Comparison of ENCODE assay signal across 15 cellular contexts in genomic region chr16:19014456-19014855, GRCh38. TPM values are rescaled to one million over a fixed set of nuclear protein-coding genes. Genes with fewer than 3 reads are reported as not detected.
DNase-seq lines count a peak whose midpoint lies in the region; ATAC-seq and TF ChIP-seq lines count a peak whose summit lies in the region.
"Had no signal": no experiment of that assay in that cellular context is flagged by ENCODE, and none has a peak within 500 bp of the region (broad histone marks: within the 10 kb centered on the region; RNA-seq: fewer than 3 reads in every experiment).

No MANE protein-coding gene starts in this region.

- no peaks in the 10 kb centered on the region for H3K4me1 ChIP-seq in left ventricle myocardium inferior
- H3K4me1 ChIP-seq in psoas muscle, result no peaks in the 10 kb centered on the region

- H3K27ac Mint-ChIP-seq in nephron progenitor cell, result peak overlapping the region; percentile 39
- H3K27ac Mint-ChIP-seq: activated T-cell treated with anti-CD3 and anti-CD28 coated beads, Interleukin-2, amount 50 U/mL, for 24 hours had no signal

- H3K27me3 Mint-ChIP-seq in nephron progenitor cell (ENCODE audit: low read depth, poor library complexity), result peaks cover 6% of the 10 kb centered on the region
- H3K27me3 Mint-ChIP-seq: activated T-cell treated with anti-CD3 and anti-CD28 coated beads, Interleukin-2, amount 50 U/mL, for 24 hours had no signal

- H3K4me3 ChIP-seq in H7 (ENCODE audit: insufficient read depth, low read depth, low read length) (no peak overlapping the region), left ventricle myocardium inferior (no peak overlapping the region), psoas muscle (no peak overlapping the region)

- H3K4me3 Mint-ChIP-seq in nephron progenitor cell, result no peak overlapping the region
- H3K4me3 Mint-ChIP-seq: activated T-cell treated with anti-CD3 and anti-CD28 coated beads, Interleukin-2, amount 50 U/mL, for 24 hours had no signal

- ATAC-seq in HG03159 (IDR thresholded peaks at IDR 0.05; ENCODE audit: unreplicated experiment) (no peak), psoas muscle (no peak)
- ATAC-seq: stimulated activated naive CD8-positive, alpha-beta T cell treated with anti-CD3 and anti-CD28 coated beads, Interleukin-15, Interleukin-2, amounts not matched to agents 100 U/mL and 50 U/mL, for 24 hours had no signal

- intact Hi-C loops in left ventricle myocardium inferior (cut with micrococcal nuclease) (no loop called here), psoas muscle (cut with DNase I) (no loop called here)

- WGBS in psoas muscle, 3 donors, result 50 to 59% (median 55%) methylated on average over 7 of the region's 7 CpGs

- peak overlapping the region; percentile 16 for H3K27ac ChIP-seq in caudate nucleus (ENCODE audit: low read depth, low read length)
- no peak overlapping the region for H3K27ac ChIP-seq in left ventricle myocardium inferior (replicated peaks)
- no peak overlapping the region for H3K27ac ChIP-seq in psoas muscle

- peaks cover 12% of the 10 kb centered on the region for H3K36me3 Mint-ChIP-seq in nephron progenitor cell (ENCODE audit: low read depth)

- no peaks in the 10 kb centered on the region for H3K36me3 ChIP-seq in H7 (replicated peaks; ENCODE audit: control insufficient read depth, insufficient read depth, low read length)
- H3K36me3 ChIP-seq in left ventricle myocardium inferior, result peaks cover 9% of the 10 kb centered on the region
- peaks cover 0 to 5% of the 10 kb centered on the region in 2 donors for H3K36me3 ChIP-seq in psoas muscle (ENCODE audit: insufficient read depth in 1 of 2, low read depth in 1 of 2)

- peaks cover 11% of the 10 kb centered on the region for H3K9me3 Mint-ChIP-seq in nephron progenitor cell
- H3K9me3 Mint-ChIP-seq: activated T-cell treated with anti-CD3 and anti-CD28 coated beads, Interleukin-2, amount 50 U/mL, for 24 hours had no signal

- DNase-seq in H7 (peak; percentile 44), NOMO-1 treated with DMSO at 0.1 percent for 48 hours (lab: John Stamatoyannopoulos, UW; ENCODE audit: unreplicated experiment) (peak; percentile 43), caudate nucleus (lab: John Stamatoyannopoulos, UW) (peak in 5 of 61 donors; percentile 3 to 14 (median 6)), nephron progenitor cell (no peak), left ventricle myocardium inferior (no peak), psoas muscle (no peak)
- DNase-seq in stimulated activated CD8-positive, alpha-beta memory T cell treated with anti-CD3 and anti-CD28 coated beads, Interleukin-4, amount 100 ng/mL, for 48 hours, result no peak
- DNase-seq: activated CD4-positive, alpha-beta T cell treated with anti-CD3 and anti-CD28 coated beads for 1 hour; activated T-cell treated with anti-CD3 and anti-CD28 coated beads, Interleukin-2, amount 50 U/mL, for 24 hours; foreskin melanocyte; NCI-H748 treated with DMSO at 0.1 percent for 48 hours; retina; stimulated activated CD4-positive, alpha-beta T cell treated with anti-CD3 and anti-CD28 coated beads, Interleukin-4, amount 100 ng/mL, for 4 hours; stimulated activated naive CD8-positive, alpha-beta T cell treated with anti-CD3 and anti-CD28 coated beads, Interleukin-15, Interleukin-2, amounts not matched to agents 100 U/mL and 50 U/mL, for 24 hours had no signal

- H3K27me3 ChIP-seq in H7 (ENCODE audit: control insufficient read depth, insufficient read depth, low read length), result no peaks in the 10 kb centered on the region
- H3K27me3 ChIP-seq in left ventricle myocardium inferior (ENCODE audit: low read depth), result no peaks in the 10 kb centered on the region
- H3K27me3 ChIP-seq in psoas muscle (ENCODE audit: insufficient read depth in 3 of 3, low read length in 2 of 3), result no peaks in the 10 kb centered on the region

- H3K9me3 ChIP-seq in left ventricle myocardium inferior (replicated peaks), result peaks cover 8% of the 10 kb centered on the region
- peaks cover 10% of the 10 kb centered on the region for H3K9me3 ChIP-seq in psoas muscle

- TF ChIP-seq CTCF in nephron progenitor cell (IDR thresholded peaks at IDR 0.05), result no peak
- no peak for TF ChIP-seq CTCF in left ventricle myocardium inferior (IDR thresholded peaks at IDR 0.05; ENCODE audit: borderline replicate concordance)
- TF ChIP-seq CTCF in psoas muscle (IDR thresholded peaks at IDR 0.05), result no peak

- H3K4me1 Mint-ChIP-seq in nephron progenitor cell, result no peaks in the 10 kb centered on the region

RNA-seq across cellular contexts. Expression of gene TMC7, which starts 30.7 kb away (rescaled TPM):
- 1.6 and 2.0 TPM in 2 replicates for total RNA-seq in H7 (2014; rRNA removed; shearing (Covaris generic))
- total RNA-seq in left ventricle myocardium inferior, result 0.69 TPM
- total RNA-seq in psoas muscle, result 1 to 10 TPM in 2 of 4 donors, under 1 TPM in 2; 0.32 to 1.8 (median 0.85) TPM
- under 1 TPM; 0.46 to 0.77 (median 0.53) TPM for polyA plus RNA-seq in psoas muscle

RNA-seq across cellular contexts. Expression of gene COQ7, which starts 53.0 kb away (rescaled TPM):
- 9.5 and 10.8 TPM in 2 replicates for total RNA-seq in H7 (2014; rRNA removed; shearing (Covaris generic))
- total RNA-seq in left ventricle myocardium inferior, result 45.4 TPM
- total RNA-seq in psoas muscle, result 10 to 100 TPM; 27.7 to 37.7 (median 31.6) TPM
- 10 to 100 TPM; 20.7 to 38.6 (median 31.8) TPM for polyA plus RNA-seq in psoas muscle

Comparison
In these comparisons a context has a peak if more than half of its experiments do, and no peak if none do; other contexts are left out.
1. DNase-seq: peak in H7 (single experiment) and NOMO-1 treated with DMSO at 0.1 percent for 48 hours (single experiment); none in nephron progenitor cell (single experiment), left ventricle myocardium inferior (single experiment), psoas muscle (0 of 2) and stimulated activated CD8-positive, alpha-beta memory T cell treated with anti-CD3 and anti-CD28 coated beads, Interleukin-4, amount 100 ng/mL, for 48 hours (single experiment).